1 cellular context compared by ENCODE assay signal in genomic region chr2:26764906-26765305, GRCh38.
TF ChIP-seq lines count a peak whose summit lies in the region.

No MANE protein-coding gene starts in this region.

TF ChIP-seq in GM12878, 131 proteins besides CTCF, POLR2A, EP300 and RAD21 (continued from another document):
- TF ChIP-seq, protein P1, sequence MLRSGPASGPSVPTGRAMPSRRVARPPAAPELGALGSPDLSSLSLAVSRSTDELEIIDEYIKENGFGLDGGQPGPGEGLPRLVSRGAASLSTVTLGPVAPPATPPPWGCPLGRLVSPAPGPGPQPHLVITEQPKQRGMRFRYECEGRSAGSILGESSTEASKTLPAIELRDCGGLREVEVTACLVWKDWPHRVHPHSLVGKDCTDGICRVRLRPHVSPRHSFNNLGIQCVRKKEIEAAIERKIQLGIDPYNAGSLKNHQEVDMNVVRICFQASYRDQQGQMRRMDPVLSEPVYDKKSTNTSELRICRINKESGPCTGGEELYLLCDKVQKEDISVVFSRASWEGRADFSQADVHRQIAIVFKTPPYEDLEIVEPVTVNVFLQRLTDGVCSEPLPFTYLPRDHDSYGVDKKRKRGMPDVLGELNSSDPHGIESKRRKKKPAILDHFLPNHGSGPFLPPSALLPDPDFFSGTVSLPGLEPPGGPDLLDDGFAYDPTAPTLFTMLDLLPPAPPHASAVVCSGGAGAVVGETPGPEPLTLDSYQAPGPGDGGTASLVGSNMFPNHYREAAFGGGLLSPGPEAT (IDR thresholded peaks at IDR 0.05; ENCODE audit: low read depth) = no peak
- peak; percentile 55; the same call in 1 of the 2 replicates for TF ChIP-seq PKNOX1 (IDR thresholded peaks at IDR 0.05)
TF ChIP-seq in GM12878: peak in this region for 1.
